10 cellular contexts compared by ENCODE assay signal in genomic region chr2:239397856-239398470, GRCh38. TPM values are rescaled to one million over a fixed set of nuclear protein-coding genes. Genes with fewer than 3 reads are reported as not detected.
DNase-seq lines count a peak whose midpoint lies in the region; ATAC-seq and TF ChIP-seq lines count a peak whose summit lies in the region.
"Had no signal": no experiment of that assay in that cellular context is flagged by ENCODE, and none has a peak within 500 bp of the region (broad histone marks: within the 10 kb centered on the region; RNA-seq: fewer than 3 reads in every experiment).

No MANE protein-coding gene starts in this region.

- DNase-seq in activated naive CD4-positive, alpha-beta T cell treated with anti-CD3 and anti-CD28 coated beads, Interleukin-2, amount 50 U/mL, for 16 hours = no peak
- no peak for DNase-seq in WTC11 (ENCODE audit: low spot score)
- DNase-seq in islet precursor cell = peak; percentile 28
- no peak for DNase-seq in superior temporal gyrus (ENCODE audit: extremely low spot score)
- DNase-seq in inferior parietal cortex (ENCODE audit: extremely low spot score) = no peak
- DNase-seq: esophagus squamous epithelium, NCI-H1092 had no signal

- no peak overlapping the region for H3K27ac Mint-ChIP-seq in activated naive CD4-positive, alpha-beta T cell treated with anti-CD3 and anti-CD28 coated beads, Interleukin-2, amount 50 U/mL, for 24 hours
- peak overlapping the region; percentile 27; the same call in 1 of the 2 replicates for H3K27ac Mint-ChIP-seq in WTC11

- H3K36me3 ChIP-seq in stomach smooth muscle (ENCODE audit: control insufficient read depth in 2 of 2, insufficient read depth in 2 of 2, low read length in 2 of 2) = no peaks in the 10 kb centered on the region
- H3K36me3 ChIP-seq: esophagus squamous epithelium had no signal

- peak overlapping the region; percentile 81 for H3K27ac ChIP-seq in stomach smooth muscle (ENCODE audit: low read length)

- no peak for TF ChIP-seq CTCF in WTC11 (IDR thresholded peaks at IDR 0.05)

- POLR2A ChIA-PET in WTC11 (lab: Charles Lee) = no interaction called here

- peak overlapping the region in 1 of 2 donors; percentile 76 for H3K4me3 ChIP-seq in stomach smooth muscle (ENCODE audit: low read length in 2 of 2)

- H3K9ac ChIP-seq in stomach smooth muscle (ENCODE audit: low read length in 2 of 2) = no peak overlapping the region

- peaks cover 57% of the 10 kb centered on the region for H3K4me1 ChIP-seq in stomach smooth muscle (ENCODE audit: control insufficient read depth, insufficient read depth, low read length)

- CTCF ChIA-PET in WTC11 (lab: Charles Lee) = interaction anchor here (1.0 to 1.5 kb wide), 2 partner anchors 10 to 254 kb away, joined by 4 to 5 read pairs; no protein-coding TSS in a partner anchor

- H3K9me3 Mint-ChIP-seq in activated naive CD4-positive, alpha-beta T cell treated with anti-CD3 and anti-CD28 coated beads, Interleukin-2, amount 50 U/mL, for 24 hours = no peaks in the 10 kb centered on the region
- H3K9me3 Mint-ChIP-seq in WTC11 = no peaks in the 10 kb centered on the region

- peaks cover 2% of the 10 kb centered on the region for H3K36me3 Mint-ChIP-seq in activated naive CD4-positive, alpha-beta T cell treated with anti-CD3 and anti-CD28 coated beads, Interleukin-2, amount 50 U/mL, for 24 hours
- H3K36me3 Mint-ChIP-seq in WTC11 = no peaks in the 10 kb centered on the region

- peak overlapping the region; percentile 51 for H3K4me3 Mint-ChIP-seq in activated naive CD4-positive, alpha-beta T cell treated with anti-CD3 and anti-CD28 coated beads, Interleukin-2, amount 50 U/mL, for 24 hours
- no peak overlapping the region for H3K4me3 Mint-ChIP-seq in WTC11

- no peaks in the 10 kb centered on the region for H3K27me3 Mint-ChIP-seq in activated naive CD4-positive, alpha-beta T cell treated with anti-CD3 and anti-CD28 coated beads, Interleukin-2, amount 50 U/mL, for 24 hours
- peaks cover 4% of the 10 kb centered on the region; the same call in 1 of the 2 replicates for H3K27me3 Mint-ChIP-seq in WTC11 (ENCODE audit: low read depth)

- H3K4me1 Mint-ChIP-seq in activated naive CD4-positive, alpha-beta T cell treated with anti-CD3 and anti-CD28 coated beads, Interleukin-2, amount 50 U/mL, for 24 hours = peaks cover 68% of the 10 kb centered on the region
- peaks cover 49% of the 10 kb centered on the region for H3K4me1 Mint-ChIP-seq in WTC11

- H3K27me3 ChIP-seq in stomach smooth muscle (ENCODE audit: control insufficient read depth in 1 of 2, insufficient read depth in 2 of 2, low read length in 2 of 2) = no peaks in the 10 kb centered on the region
- H3K27me3 ChIP-seq: esophagus squamous epithelium had no signal

- no peaks in the 10 kb centered on the region for H3K9me3 ChIP-seq in stomach smooth muscle (ENCODE audit: control insufficient read depth in 2 of 2, low read length in 2 of 2)
- H3K9me3 ChIP-seq: esophagus squamous epithelium had no signal

- no peak for ATAC-seq in WTC11
- no peak for ATAC-seq in HG02623 (IDR thresholded peaks at IDR 0.05; ENCODE audit: unreplicated experiment)

TF ChIP-seq in WTC11, 78 proteins besides CTCF, POLR2A, EP300 and RAD21:
- TF ChIP-seq MXD4 (CRISPR knock-in tag; IDR thresholded peaks at IDR 0.05; ENCODE audit: borderline replicate concordance) (no peak), RORB (CRISPR knock-in tag; IDR thresholded peaks at IDR 0.05) (no peak), EMX1 (CRISPR knock-in tag; IDR thresholded peaks at IDR 0.05) (no peak), ZMAT4 (CRISPR knock-in tag; IDR thresholded peaks at IDR 0.05) (no peak)
- TF ChIP-seq, protein P1, sequence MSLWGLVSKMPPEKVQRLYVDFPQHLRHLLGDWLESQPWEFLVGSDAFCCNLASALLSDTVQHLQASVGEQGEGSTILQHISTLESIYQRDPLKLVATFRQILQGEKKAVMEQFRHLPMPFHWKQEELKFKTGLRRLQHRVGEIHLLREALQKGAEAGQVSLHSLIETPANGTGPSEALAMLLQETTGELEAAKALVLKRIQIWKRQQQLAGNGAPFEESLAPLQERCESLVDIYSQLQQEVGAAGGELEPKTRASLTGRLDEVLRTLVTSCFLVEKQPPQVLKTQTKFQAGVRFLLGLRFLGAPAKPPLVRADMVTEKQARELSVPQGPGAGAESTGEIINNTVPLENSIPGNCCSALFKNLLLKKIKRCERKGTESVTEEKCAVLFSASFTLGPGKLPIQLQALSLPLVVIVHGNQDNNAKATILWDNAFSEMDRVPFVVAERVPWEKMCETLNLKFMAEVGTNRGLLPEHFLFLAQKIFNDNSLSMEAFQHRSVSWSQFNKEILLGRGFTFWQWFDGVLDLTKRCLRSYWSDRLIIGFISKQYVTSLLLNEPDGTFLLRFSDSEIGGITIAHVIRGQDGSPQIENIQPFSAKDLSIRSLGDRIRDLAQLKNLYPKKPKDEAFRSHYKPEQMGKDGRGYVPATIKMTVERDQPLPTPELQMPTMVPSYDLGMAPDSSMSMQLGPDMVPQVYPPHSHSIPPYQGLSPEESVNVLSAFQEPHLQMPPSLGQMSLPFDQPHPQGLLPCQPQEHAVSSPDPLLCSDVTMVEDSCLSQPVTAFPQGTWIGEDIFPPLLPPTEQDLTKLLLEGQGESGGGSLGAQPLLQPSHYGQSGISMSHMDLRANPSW (CRISPR knock-in tag; conservative IDR thresholded peaks at IDR 0.05; ENCODE audit: low read depth) = no peak
- TF ChIP-seq, protein P2, sequence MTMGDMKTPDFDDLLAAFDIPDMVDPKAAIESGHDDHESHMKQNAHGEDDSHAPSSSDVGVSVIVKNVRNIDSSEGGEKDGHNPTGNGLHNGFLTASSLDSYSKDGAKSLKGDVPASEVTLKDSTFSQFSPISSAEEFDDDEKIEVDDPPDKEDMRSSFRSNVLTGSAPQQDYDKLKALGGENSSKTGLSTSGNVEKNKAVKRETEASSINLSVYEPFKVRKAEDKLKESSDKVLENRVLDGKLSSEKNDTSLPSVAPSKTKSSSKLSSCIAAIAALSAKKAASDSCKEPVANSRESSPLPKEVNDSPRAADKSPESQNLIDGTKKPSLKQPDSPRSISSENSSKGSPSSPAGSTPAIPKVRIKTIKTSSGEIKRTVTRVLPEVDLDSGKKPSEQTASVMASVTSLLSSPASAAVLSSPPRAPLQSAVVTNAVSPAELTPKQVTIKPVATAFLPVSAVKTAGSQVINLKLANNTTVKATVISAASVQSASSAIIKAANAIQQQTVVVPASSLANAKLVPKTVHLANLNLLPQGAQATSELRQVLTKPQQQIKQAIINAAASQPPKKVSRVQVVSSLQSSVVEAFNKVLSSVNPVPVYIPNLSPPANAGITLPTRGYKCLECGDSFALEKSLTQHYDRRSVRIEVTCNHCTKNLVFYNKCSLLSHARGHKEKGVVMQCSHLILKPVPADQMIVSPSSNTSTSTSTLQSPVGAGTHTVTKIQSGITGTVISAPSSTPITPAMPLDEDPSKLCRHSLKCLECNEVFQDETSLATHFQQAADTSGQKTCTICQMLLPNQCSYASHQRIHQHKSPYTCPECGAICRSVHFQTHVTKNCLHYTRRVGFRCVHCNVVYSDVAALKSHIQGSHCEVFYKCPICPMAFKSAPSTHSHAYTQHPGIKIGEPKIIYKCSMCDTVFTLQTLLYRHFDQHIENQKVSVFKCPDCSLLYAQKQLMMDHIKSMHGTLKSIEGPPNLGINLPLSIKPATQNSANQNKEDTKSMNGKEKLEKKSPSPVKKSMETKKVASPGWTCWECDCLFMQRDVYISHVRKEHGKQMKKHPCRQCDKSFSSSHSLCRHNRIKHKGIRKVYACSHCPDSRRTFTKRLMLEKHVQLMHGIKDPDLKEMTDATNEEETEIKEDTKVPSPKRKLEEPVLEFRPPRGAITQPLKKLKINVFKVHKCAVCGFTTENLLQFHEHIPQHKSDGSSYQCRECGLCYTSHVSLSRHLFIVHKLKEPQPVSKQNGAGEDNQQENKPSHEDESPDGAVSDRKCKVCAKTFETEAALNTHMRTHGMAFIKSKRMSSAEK (CRISPR knock-in tag; IDR thresholded peaks at IDR 0.05; ENCODE audit: borderline replicate concordance) = no peak

RNA-seq across cellular contexts. Expression of gene HDAC4, which starts 2.9 kb away (rescaled TPM):
- 35.0 to 44.4 TPM (median 42.3 TPM) in 3 replicates for total RNA-seq in WTC11 (2021)
